In genomic region chr11:71309181-71309580, GRCh38 we compare ENCODE assay signal across 23 cellular contexts. TPM values are rescaled to one million over a fixed set of nuclear protein-coding genes. Genes with fewer than 3 reads are reported as not detected.
A peak's percentile ranks its signal among the peaks of the same experiment; 100 is the strongest.
DNase-seq lines count a peak whose midpoint lies in the region; ATAC-seq and TF ChIP-seq lines count a peak whose summit lies in the region.
"Had no signal": no experiment of that assay in that cellular context is flagged by ENCODE, and none has a peak within 500 bp of the region (broad histone marks: within the 10 kb centered on the region; RNA-seq: fewer than 3 reads in every experiment).

No MANE protein-coding gene starts in this region.

- ATAC-seq in HG03457 (IDR thresholded peaks at IDR 0.05; ENCODE audit: unreplicated experiment) (no peak), HG02870 (IDR thresholded peaks at IDR 0.05; ENCODE audit: unreplicated experiment) (no peak)
- ATAC-seq: SK-N-SH treated with all-trans-retinoic acid at 6 μM for 48 hours had no signal

- H3K4me3 Mint-ChIP-seq in H9 = no peak overlapping the region
- H3K4me3 Mint-ChIP-seq in endothelial cell (ENCODE audit: unreplicated experiment) = no peak overlapping the region
- H3K4me3 Mint-ChIP-seq: CD8-positive, alpha-beta memory T cell had no signal

- no peak overlapping the region for H2BK15ac ChIP-seq in H9 (ENCODE audit: low read depth, low read length)

- no peaks in the 10 kb centered on the region for H4K20me1 ChIP-seq in H9 (ENCODE audit: control insufficient read depth, insufficient read depth, insufficient read length)

- no peak overlapping the region for H2BK12ac ChIP-seq in H9 (ENCODE audit: insufficient read length, low read depth, low read length)

- H3K36me3 ChIP-seq in Peyer's patch (no peaks in the 10 kb centered on the region), sigmoid colon (no peaks in the 10 kb centered on the region)

- no peak overlapping the region for H4K91ac ChIP-seq in H9 (ENCODE audit: insufficient read length, low read depth, low read length)

- no peak overlapping the region for H3K4me2 ChIP-seq in H9 (ENCODE audit: insufficient read depth, insufficient read length, low read length)

- no peak overlapping the region for H3K56ac ChIP-seq in H9 (ENCODE audit: insufficient read length, low read depth, low read length)

- H3K27ac Mint-ChIP-seq in H9 = no peak overlapping the region
- no peak overlapping the region for H3K27ac Mint-ChIP-seq in endothelial cell (ENCODE audit: unreplicated experiment)

- no peak overlapping the region for H4K5ac ChIP-seq in H9 (ENCODE audit: insufficient read length, low read depth, low read length)

- H3K9me3 Mint-ChIP-seq in H9 (peaks cover 0 to 3% of the 10 kb centered on the region in 2 experiments; a peak in 2 of 5 replicates), endothelial cell (ENCODE audit: unreplicated experiment) (no peaks in the 10 kb centered on the region)

- H4K8ac ChIP-seq in H9 (replicated peaks; ENCODE audit: insufficient read length, low read depth, low read length) = no peak overlapping the region

- no peak overlapping the region for H2AK5ac ChIP-seq in H9 (ENCODE audit: insufficient read length, low read length)

- DNase-seq in H9 = peak; percentile 12
- DNase-seq in Peyer's patch = peak in 2 of 3 donors; percentile 8 to 12
- DNase-seq in islet precursor cell = peak; percentile 12
- peak; percentile 21 for DNase-seq in sigmoid colon
- no peak for DNase-seq in NCI-H69 (lab: John Stamatoyannopoulos, UW)
- DNase-seq in endothelial cell (ENCODE audit: low spot score) = no peak
- DNase-seq: ACHN; C1 segment of cervical spinal cord; CD8-positive, alpha-beta memory T cell; DMS53; HCEC 1CT; MM.1S; NCI-H1092; NCI-H1436 treated with DMSO at 0.1 percent for 48 hours; NCI-H2029 treated with DMSO at 0.1 percent for 48 hours; NCI-H2171; NCI-H446 treated with DMSO at 0.1 percent for 48 hours; NCI-H748 treated with DMSO at 0.1 percent for 48 hours; OCI-M1; SIG-M5 had no signal

- no peak overlapping the region for H3K4ac ChIP-seq in H9 (ENCODE audit: low read depth, low read length)

- H3K9ac ChIP-seq in H9 (ENCODE audit: extremely low read depth, insufficient read length, low read length) = no peak overlapping the region

- no peak overlapping the region for H3K23ac ChIP-seq in H9 (ENCODE audit: insufficient read length, low read depth, low read length)

- no peak overlapping the region for H2BK5ac ChIP-seq in H9 (ENCODE audit: insufficient read length, low read length)

- H3T11ph ChIP-seq in H9 (ENCODE audit: low read length) = no peak overlapping the region

- H3K79me2 ChIP-seq in H9 (ENCODE audit: insufficient read depth, low read length) = no peaks in the 10 kb centered on the region

- TF ChIP-seq CTCF in H9 (conservative IDR thresholded peaks at IDR 0.05) (no peak), Peyer's patch (IDR thresholded peaks at IDR 0.05) (no peak), sigmoid colon (IDR thresholded peaks at IDR 0.05) (no peak), endothelial cell (IDR thresholded peaks at IDR 0.05; ENCODE audit: unreplicated experiment) (no peak)

- no peaks in the 10 kb centered on the region for H3K9me3 ChIP-seq in H9 (ENCODE audit: control insufficient read depth, low read depth, low read length)
- H3K9me3 ChIP-seq in Peyer's patch = no peaks in the 10 kb centered on the region
- no peaks in the 10 kb centered on the region for H3K9me3 ChIP-seq in sigmoid colon

- H3K4me3 ChIP-seq in Peyer's patch (no peak overlapping the region), sigmoid colon (no peak overlapping the region)

- WGBS in H9 (ENCODE audit: extremely low coverage, insufficient read length, low lambda C conversion rate) = no CpG with 5 or more reads among the region's 7 CpGs
- WGBS in sigmoid colon, 2 donors = 83 to 92% methylated on average over 7 of the region's 7 CpGs

- no peaks in the 10 kb centered on the region for H3K23me2 ChIP-seq in H9 (ENCODE audit: insufficient read length, low read depth, low read length, poor library complexity, severe bottlenecking)

- H2BK20ac ChIP-seq in H9 (ENCODE audit: low read depth, low read length, poor library complexity, severe bottlenecking) = no peak overlapping the region

- intact Hi-C loops in sigmoid colon (cut with DNase I) = no loop called here

- no peak overlapping the region for H2BK120ac ChIP-seq in H9 (ENCODE audit: low read depth, low read length, poor library complexity, severe bottlenecking)

- H3K79me1 ChIP-seq in H9 (ENCODE audit: insufficient read depth, low read depth, low read length, poor library complexity, severe bottlenecking) = no peaks in the 10 kb centered on the region

- peaks cover 21% of the 10 kb centered on the region for H3K27me3 Mint-ChIP-seq in H9 (ENCODE audit: low read depth)
- H3K27me3 Mint-ChIP-seq in endothelial cell (ENCODE audit: unreplicated experiment) = peaks cover 3% of the 10 kb centered on the region
- H3K27me3 Mint-ChIP-seq: CD8-positive, alpha-beta memory T cell had no signal

- TF ChIP-seq POLR2A in Peyer's patch (IDR thresholded peaks at IDR 0.05) (no peak), sigmoid colon (IDR thresholded peaks at IDR 0.05) (no peak)

- H3K4me1 ChIP-seq in H9 (ENCODE audit: insufficient read depth, low read length) = no peaks in the 10 kb centered on the region
- peaks cover 0 to 6% (median 0%) of the 10 kb centered on the region in 4 donors for H3K4me1 ChIP-seq in Peyer's patch
- H3K4me1 ChIP-seq in sigmoid colon = no peaks in the 10 kb centered on the region

- H3K14ac ChIP-seq in H9 (ENCODE audit: insufficient read depth, low read length) = no peak overlapping the region

- H2AFZ ChIP-seq in H9 (ENCODE audit: low read length) = no peak overlapping the region

- H3K36me3 Mint-ChIP-seq in H9 (ENCODE audit: insufficient read depth in 1 of 3, low read depth in 3 of 3) (no peaks in the 10 kb centered on the region; a peak in 1 of 7 replicates), endothelial cell (ENCODE audit: low read depth, unreplicated experiment) (no peaks in the 10 kb centered on the region)
- H3K36me3 Mint-ChIP-seq: CD8-positive, alpha-beta memory T cell had no signal

- TF ChIP-seq EP300 in sigmoid colon (IDR thresholded peaks at IDR 0.05) = no peak

- no peak overlapping the region for H3K18ac ChIP-seq in H9 (ENCODE audit: insufficient read length, low read depth, low read length)

- no peaks in the 10 kb centered on the region for H3K27me3 ChIP-seq in H9 (ENCODE audit: insufficient read depth, low read length)
- no peaks in the 10 kb centered on the region for H3K27me3 ChIP-seq in Peyer's patch
- no peaks in the 10 kb centered on the region for H3K27me3 ChIP-seq in sigmoid colon

- H3K4me1 Mint-ChIP-seq in H9 (no peaks in the 10 kb centered on the region), endothelial cell (ENCODE audit: unreplicated experiment) (no peaks in the 10 kb centered on the region)
- H3K4me1 Mint-ChIP-seq: CD8-positive, alpha-beta memory T cell had no signal

- H3K27ac ChIP-seq in H9 (ENCODE audit: insufficient read length, low read depth, low read length) = no peak overlapping the region
- H3K27ac ChIP-seq in Peyer's patch = no peak overlapping the region
- no peak overlapping the region for H3K27ac ChIP-seq in sigmoid colon

RNA-seq across cellular contexts. Expression of gene SHANK2, which starts 56.8 kb away (rescaled TPM):
- total RNA-seq in H9 (2021) = 22.1 and 23.8 TPM in 2 replicates
- 100 to 1,000 TPM in 1 of 4 donors, 10 to 100 TPM in 3; 26.1 to 109 (median 56.6) TPM for total RNA-seq in Peyer's patch
- 10 to 100 TPM in 3 of 4 donors, 1 to 10 TPM in 1; 8.0 to 43.8 (median 16.8) TPM for total RNA-seq in sigmoid colon
- polyA plus RNA-seq in sigmoid colon = 1 to 10 TPM; 3.5 to 4.4 (median 3.6) TPM
- total RNA-seq in endothelial cell (ENCODE audit: unreplicated experiment) = 10.5 TPM
- total RNA-seq: CD8-positive, alpha-beta memory T cell had no signal
- polyA plus RNA-seq: CD8-positive, alpha-beta memory T cell had no signal

Comparison
In these comparisons a context has a peak if more than half of its experiments do, and no peak if none do; other contexts are left out.
1. DNase-seq: peak in H9 (single experiment), Peyer's patch (2 of 3), islet precursor cell (single experiment) and sigmoid colon (single experiment); none in NCI-H69 (single experiment) and endothelial cell (single experiment).